In genomic region chr12:1948883-1949282, GRCh38 we compare ENCODE assay signal across 1 cellular context.
TF ChIP-seq lines count a peak whose summit lies in the region.

No MANE protein-coding gene starts in this region.

TF ChIP-seq in WTC11, 78 proteins besides CTCF, POLR2A, EP300 and RAD21 (continued from another document):
- TF ChIP-seq E2F4 (CRISPR knock-in tag; IDR thresholded peaks at IDR 0.05; ENCODE audit: borderline replicate concordance, low read depth): no peak
- TF ChIP-seq HMGA2 (CRISPR knock-in tag; IDR thresholded peaks at IDR 0.05): no peak
- TF ChIP-seq JUN (CRISPR knock-in tag; IDR thresholded peaks at IDR 0.05): no peak
- no peak for TF ChIP-seq ZNF317 (CRISPR knock-in tag; IDR thresholded peaks at IDR 0.05; ENCODE audit: borderline replicate concordance, low read depth)
- TF ChIP-seq RELA (CRISPR knock-in tag; IDR thresholded peaks at IDR 0.05; ENCODE audit: borderline replicate concordance): no peak
